Comparison of ENCODE assay signal across 21 cellular contexts in genomic region chr5:143311955-143312354, GRCh38.
DNase-seq lines count a peak whose midpoint lies in the region; ATAC-seq and TF ChIP-seq lines count a peak whose summit lies in the region.
"Had no signal": no experiment of that assay in that cellular context is flagged by ENCODE, and none has a peak within 500 bp of the region (broad histone marks: within the 10 kb centered on the region; RNA-seq: fewer than 3 reads in every experiment).

No MANE protein-coding gene starts in this region.

- DNase-seq in GM04503 (ENCODE audit: low read depth) (peak; percentile 12), RWPE1 (ENCODE audit: low spot score) (no peak), fibroblast of gingiva (ENCODE audit: low read depth) (peak; percentile 2), C1 segment of cervical spinal cord (lab: John Stamatoyannopoulos, UW) (no peak), foreskin fibroblast (no peak), left lung (no peak)
- DNase-seq: activated CD8-positive, alpha-beta memory T cell treated with anti-CD3 and anti-CD28 coated beads for 24 hours; activated gamma-delta T cell treated with Interleukin-2 at 50 U/mL for 16 hours; aorta; CD8-positive, alpha-beta T cell; colonic mucosa; DMS79 treated with DMSO at 0.1 percent for 48 hours; kidney glomerular epithelial cell; NCI-H1092; NCI-H82; small intestine; T-cell; WERI-Rb-1 had no signal

- no peak for TF ChIP-seq CTCF in RWPE1 (conservative IDR thresholded peaks at IDR 0.05; ENCODE audit: low read depth)
- TF ChIP-seq CTCF in foreskin fibroblast (IDR thresholded peaks at IDR 0.05; ENCODE audit: low read depth, low read length), result no peak
- TF ChIP-seq CTCF in left lung (IDR thresholded peaks at IDR 0.05), result no peak

- H3K9me3 ChIP-seq in skeletal muscle satellite cell (replicated peaks; ENCODE audit: low read length) (no peaks in the 10 kb centered on the region), left lung (no peaks in the 10 kb centered on the region)
- H3K9me3 ChIP-seq: colonic mucosa, tibial nerve had no signal

- H3K4me3 ChIP-seq in skeletal muscle satellite cell (ENCODE audit: low read length) (no peak overlapping the region), foreskin fibroblast (ENCODE audit: low read depth in 1 of 2, low read length in 2 of 2) (no peak overlapping the region), left lung (no peak overlapping the region)
- H3K4me3 ChIP-seq: colonic mucosa, tibial nerve had no signal

- POLR2A ChIA-PET in RWPE1 (lab: Yijun Ruan, JAX; ENCODE audit: low non-redundant PET), result no interaction called here

- H3K27ac ChIP-seq in RWPE1 (peak overlapping the region; percentile 57; the same call in 1 of the 2 replicates), left lung (no peak overlapping the region)
- H3K27ac ChIP-seq: colonic mucosa, parathyroid adenoma, tibial nerve, WERI-Rb-1 had no signal

- intact Hi-C loops in left lung (cut with DNase I), result no loop called here

- H3K36me3 ChIP-seq in skeletal muscle satellite cell (ENCODE audit: insufficient read depth, low read length), result peaks cover 36% of the 10 kb centered on the region
- peaks cover 0 to 56% of the 10 kb centered on the region in 2 donors for H3K36me3 ChIP-seq in left lung
- H3K36me3 ChIP-seq: colonic mucosa had no signal

- no peak for ATAC-seq in left lung
- ATAC-seq: CD8-positive, alpha-beta T cell; T-cell had no signal

- CTCF ChIA-PET in RWPE1 (lab: Yijun Ruan, JAX), result no interaction called here

- peak overlapping the region; percentile 15 for H3K4me2 ChIP-seq in skeletal muscle satellite cell (ENCODE audit: low read length)

- H3K27me3 ChIP-seq in skeletal muscle satellite cell (ENCODE audit: control insufficient read depth, insufficient read depth, low read length) (no peaks in the 10 kb centered on the region), left lung (no peaks in the 10 kb centered on the region)
- H3K27me3 ChIP-seq: colonic mucosa, tibial nerve had no signal

- peaks cover 65% of the 10 kb centered on the region for H3K4me1 ChIP-seq in skeletal muscle satellite cell (ENCODE audit: control insufficient read depth, insufficient read depth, low read length)
- peaks cover 10 to 75% of the 10 kb centered on the region in 2 donors for H3K4me1 ChIP-seq in left lung
- H3K4me1 ChIP-seq: colonic mucosa had no signal

- no peak overlapping the region for H3K9ac ChIP-seq in skeletal muscle satellite cell (ENCODE audit: low read depth, low read length)
- H3K9ac ChIP-seq: parathyroid adenoma had no signal

Comparison
In these comparisons a context has a peak if more than half of its experiments do, and no peak if none do; other contexts are left out.
1. DNase-seq: peak in GM04503 (single experiment) and fibroblast of gingiva (single experiment); none in RWPE1 (single experiment), C1 segment of cervical spinal cord (0 of 14), foreskin fibroblast (0 of 2) and left lung (0 of 2).